ENCODE assay signal across 9 cellular contexts in genomic region chr20:37992802-37993538, GRCh38. TPM values are rescaled to one million over a fixed set of nuclear protein-coding genes. Genes with fewer than 3 reads are reported as not detected.
A peak's percentile ranks its signal among the peaks of the same experiment; 100 is the strongest.
DNase-seq lines count a peak whose midpoint lies in the region; ATAC-seq, FAIRE-seq and TF ChIP-seq lines count a peak whose summit lies in the region.
"Had no signal": no experiment of that assay in that cellular context is flagged by ENCODE, and none has a peak within 500 bp of the region (broad histone marks: within the 10 kb centered on the region; RNA-seq: fewer than 3 reads in every experiment).

No MANE protein-coding gene starts in this region.

- H3K27me3 Mint-ChIP-seq in naive B cell = no peaks in the 10 kb centered on the region
- H3K27me3 Mint-ChIP-seq: T-cell had no signal

- H3K4me3 ChIP-seq in BLaER1 = no peak overlapping the region

- H3K36me3 Mint-ChIP-seq in naive B cell = peaks cover 10 to 25% of the 10 kb centered on the region in 2 donors

- peaks cover 12 to 16% (median 15%) of the 10 kb centered on the region in 3 donors for H3K4me1 Mint-ChIP-seq in naive B cell

- H3K4me2 ChIP-seq in BLaER1 = peak overlapping the region; percentile 20; the same call in 1 of the 2 replicates

- DNase-seq in GM12892 (ENCODE audit: insufficient read length) (peak; percentile 36), NCI-H82 treated with DMSO at 0.1 percent for 48 hours (lab: John Stamatoyannopoulos, UW; ENCODE audit: unreplicated experiment) (peak; percentile 91), dermis microvascular lymphatic vessel endothelial cell (ENCODE audit: low read depth in 2 of 2) (peak; percentile 7 to 40), naive B cell (peak; percentile 27), omental fat pad (ENCODE audit: low spot score) (no peak)
- DNase-seq in stimulated activated naive CD4-positive, alpha-beta T cell treated with Interleukin-2 at 50 U/mL for 16 hours (lab: John Stamatoyannopoulos, UW) = no peak

- peak overlapping the region in 1 of 8 donors; percentile 25 for H3K4me3 Mint-ChIP-seq in naive B cell
- H3K4me3 Mint-ChIP-seq: T-cell had no signal

- no peak for TF ChIP-seq POLR2A in GM12892 (IDR thresholded peaks at IDR 0.05; ENCODE audit: low read depth, low read length)

- ATAC-seq in naive B cell (ENCODE audit: low read depth in 2 of 2) (no peak), HG03520 (IDR thresholded peaks at IDR 0.05; ENCODE audit: unreplicated experiment) (no peak), omental fat pad (ENCODE audit: low FRiP score) (no peak)
- ATAC-seq: T-cell had no signal

- no peaks in the 10 kb centered on the region for H3K27me3 ChIP-seq in BLaER1

- no peak overlapping the region for H3K27ac ChIP-seq in BLaER1

- H3K36me3 ChIP-seq in BLaER1 = peaks cover 77% of the 10 kb centered on the region

- no peak for TF ChIP-seq CTCF in omental fat pad (IDR thresholded peaks at IDR 0.05)

- peak overlapping the region in 1 of 6 donors; percentile 58 for H3K27ac Mint-ChIP-seq in naive B cell
- H3K27ac Mint-ChIP-seq: T-cell had no signal

- H3K9me3 ChIP-seq in BLaER1 = no peaks in the 10 kb centered on the region

- H3K4me1 ChIP-seq in BLaER1 = peaks cover 50% of the 10 kb centered on the region

- FAIRE-seq in GM12892 (lab: Jason Lieb, UNC) = no peak

- no peak overlapping the region for H3K9ac ChIP-seq in BLaER1

- no peaks in the 10 kb centered on the region for H3K9me3 Mint-ChIP-seq in naive B cell
- H3K9me3 Mint-ChIP-seq: T-cell had no signal

- H4K20me1 ChIP-seq in BLaER1 = peaks cover 25% of the 10 kb centered on the region

RNA-seq across cellular contexts. Expression of gene TTI1, which starts 40.3 kb away (rescaled TPM):
- 17.6 TPM for polyA plus RNA-seq in GM12892 (2012; ENCODE audit: missing spikeins)
- total RNA-seq in dermis microvascular lymphatic vessel endothelial cell (13.7 and 16.3 TPM in 2 replicates), omental fat pad (10 to 100 TPM; 10.6 to 29.3 (median 15.0) TPM)
- polyA plus RNA-seq in naive B cell (ENCODE audit: low read depth in 6 of 6) = 10 to 100 TPM in 5 of 6 donors, 1 to 10 TPM in 1; 2.2 to 21.4 (median 16.9) TPM

RNA-seq across cellular contexts. Expression of gene RPRD1B, which starts 40.6 kb away (rescaled TPM):
- 19.6 TPM for polyA plus RNA-seq in GM12892 (2012; ENCODE audit: missing spikeins)
- 11.9 and 15.6 TPM in 2 replicates for total RNA-seq in dermis microvascular lymphatic vessel endothelial cell
- 1 to 10 TPM in 5 of 6 donors, not detected in 1; 2.8 to 4.4 (median 4.2) TPM for polyA plus RNA-seq in naive B cell (ENCODE audit: low read depth in 6 of 6)
- 10 to 100 TPM; 24.1 to 33.5 (median 28.2) TPM for total RNA-seq in omental fat pad

Comparison
In these comparisons a context has a peak if more than half of its experiments do, and no peak if none do; other contexts are left out.
1. DNase-seq: peak in GM12892 (single experiment), NCI-H82 treated with DMSO at 0.1 percent for 48 hours (single experiment), dermis microvascular lymphatic vessel endothelial cell (2 of 2) and naive B cell (single experiment); none in stimulated activated naive CD4-positive, alpha-beta T cell treated with Interleukin-2 at 50 U/mL for 16 hours (single experiment) and omental fat pad (single experiment).